ENCODE assay signal across 13 cellular contexts in genomic region chr6:51996296-51996947, GRCh38.
DNase-seq lines count a peak whose midpoint lies in the region; ATAC-seq, FAIRE-seq and TF ChIP-seq lines count a peak whose summit lies in the region.
"Had no signal": no experiment of that assay in that cellular context is flagged by ENCODE, and none has a peak within 500 bp of the region (broad histone marks: within the 10 kb centered on the region; RNA-seq: fewer than 3 reads in every experiment).

No MANE protein-coding gene starts in this region.

- H3K4me1 ChIP-seq in Caco-2 = peaks cover 22% of the 10 kb centered on the region
- H3K4me1 ChIP-seq in pancreas = no peaks in the 10 kb centered on the region

- no peak overlapping the region for H3K4me3 Mint-ChIP-seq in Caco-2 (ENCODE audit: unreplicated experiment)
- H3K4me3 Mint-ChIP-seq: stimulated activated naive CD8-positive, alpha-beta T cell treated with anti-CD3 and anti-CD28 coated beads, Interleukin-15, amount 100 ng/mL, for 72 hours had no signal

- H3K27me3 ChIP-seq in Caco-2 (replicated peaks; ENCODE audit: control insufficient read depth, insufficient read depth, low read length) = no peaks in the 10 kb centered on the region
- H3K27me3 ChIP-seq in pancreas = no peaks in the 10 kb centered on the region

- no peak for FAIRE-seq in pancreas (lab: Jason Lieb, UNC)

- H3K27ac ChIP-seq in coronary artery (no peak overlapping the region), pancreas (no peak overlapping the region)

- H3K4me3 ChIP-seq in Caco-2 (ENCODE audit: low read depth, low read length) (no peak overlapping the region), coronary artery (no peak overlapping the region), pancreas (no peak overlapping the region)
- H3K4me3 ChIP-seq: mucosa of descending colon had no signal

- CTCF ChIA-PET in Caco-2 (lab: Charles Lee) = no interaction called here

- H3K9me3 ChIP-seq in Caco-2 = no peaks in the 10 kb centered on the region
- H3K9me3 ChIP-seq in pancreas = no peaks in the 10 kb centered on the region
- H3K9me3 ChIP-seq: mucosa of descending colon had no signal

- no peak overlapping the region for H3K27ac Mint-ChIP-seq in Caco-2 (ENCODE audit: unreplicated experiment)
- H3K27ac Mint-ChIP-seq: stimulated activated naive CD8-positive, alpha-beta T cell treated with anti-CD3 and anti-CD28 coated beads, Interleukin-15, amount 100 ng/mL, for 72 hours had no signal

- POLR2A ChIA-PET in Caco-2 (lab: Charles Lee) = no interaction called here

- no peaks in the 10 kb centered on the region for H3K9me3 Mint-ChIP-seq in Caco-2 (ENCODE audit: unreplicated experiment)
- H3K9me3 Mint-ChIP-seq: stimulated activated naive CD8-positive, alpha-beta T cell treated with anti-CD3 and anti-CD28 coated beads, Interleukin-15, amount 100 ng/mL, for 72 hours had no signal

- peaks cover 27% of the 10 kb centered on the region for H3K4me1 Mint-ChIP-seq in Caco-2 (ENCODE audit: low read depth, unreplicated experiment)
- H3K4me1 Mint-ChIP-seq: stimulated activated naive CD8-positive, alpha-beta T cell treated with anti-CD3 and anti-CD28 coated beads, Interleukin-15, amount 100 ng/mL, for 72 hours had no signal

- no peak for TF ChIP-seq CTCF in GM13977 (IDR thresholded peaks at IDR 0.05; ENCODE audit: extremely low read depth, insufficient read depth, missing control alignments)
- TF ChIP-seq CTCF in Caco-2 (IDR thresholded peaks at IDR 0.05; ENCODE audit: insufficient read depth in 1 of 2, low read depth in 1 of 2, low read length in 1 of 2, severe bottlenecking in 1 of 2, unreplicated experiment in 1 of 2) = no peak
- TF ChIP-seq CTCF in coronary artery (IDR thresholded peaks at IDR 0.05) = no peak
- TF ChIP-seq CTCF in pancreas (IDR thresholded peaks at IDR 0.05) = no peak

- WGBS in pancreas, 2 donors = 81 to 87% methylated on average over 6 of the region's 6 CpGs

- DNase-seq in GM13977 (ENCODE audit: low spot score) = peak; percentile 61
- DNase-seq in NOMO-1 (lab: John Stamatoyannopoulos, UW; ENCODE audit: unreplicated experiment in 2 of 2) = peak; percentile 76 to 89
- no peak for DNase-seq in Caco-2
- no peak for DNase-seq in coronary artery (ENCODE audit: low spot score)
- no peak for DNase-seq in pancreas
- no peak for DNase-seq in cerebellar cortex (ENCODE audit: low spot score)
- DNase-seq: AML-193; dermis blood vessel endothelial cell; mucosa of descending colon; NCI-H526 treated with DMSO at 0.1 percent for 48 hours; stimulated activated naive CD8-positive, alpha-beta T cell treated with anti-CD3 and anti-CD28 coated beads, Interleukin-15, amount 100 ng/mL, for 72 hours had no signal

- intact Hi-C loops in Caco-2 (cut with micrococcal nuclease; ENCODE audit: unreplicated experiment) = no loop called here
- intact Hi-C loops in pancreas (cut with DNase I) = no loop called here

- BruUV-seq in Caco-2 (replicated peaks; lab: Mats Ljungman, UMichigan) = no TSS peak

- in situ Hi-C loops in GM13977 (cut with MboI; ENCODE audit: low pct_unique_long_range_greater_than_20kb, low sequenced_read_pairs, unreplicated experiment) = no loop called here

- ATAC-seq in GM21360 (IDR thresholded peaks at IDR 0.05; ENCODE audit: unreplicated experiment) (peak; percentile 85), HG03045 (IDR thresholded peaks at IDR 0.05; ENCODE audit: unreplicated experiment) (peak; percentile 83), pancreas (no peak)
- ATAC-seq: stimulated activated naive CD8-positive, alpha-beta T cell treated with anti-CD3 and anti-CD28 coated beads, Interleukin-15, amount 100 ng/mL, for 72 hours had no signal

- H3K36me3 ChIP-seq in Caco-2 (ENCODE audit: control insufficient read depth, insufficient read depth, low read length) = no peaks in the 10 kb centered on the region
- no peaks in the 10 kb centered on the region for H3K36me3 ChIP-seq in pancreas

- H3K27me3 Mint-ChIP-seq in Caco-2 (ENCODE audit: insufficient read depth, unreplicated experiment) = no peaks in the 10 kb centered on the region

- H3K36me3 Mint-ChIP-seq in Caco-2 (ENCODE audit: insufficient read depth, unreplicated experiment) = no peaks in the 10 kb centered on the region

Comparison
In these comparisons a context has a peak if more than half of its experiments do, and no peak if none do; other contexts are left out.
1. DNase-seq: peak in GM13977 (single experiment) and NOMO-1 (2 of 2); none in Caco-2 (0 of 2), coronary artery (single experiment), pancreas (0 of 6) and cerebellar cortex (single experiment).
2. ATAC-seq: peak in GM21360 (single experiment) and HG03045 (single experiment); none in pancreas (0 of 4).